ENCODE assay signal across 9 cellular contexts in the genomic region with DNA sequence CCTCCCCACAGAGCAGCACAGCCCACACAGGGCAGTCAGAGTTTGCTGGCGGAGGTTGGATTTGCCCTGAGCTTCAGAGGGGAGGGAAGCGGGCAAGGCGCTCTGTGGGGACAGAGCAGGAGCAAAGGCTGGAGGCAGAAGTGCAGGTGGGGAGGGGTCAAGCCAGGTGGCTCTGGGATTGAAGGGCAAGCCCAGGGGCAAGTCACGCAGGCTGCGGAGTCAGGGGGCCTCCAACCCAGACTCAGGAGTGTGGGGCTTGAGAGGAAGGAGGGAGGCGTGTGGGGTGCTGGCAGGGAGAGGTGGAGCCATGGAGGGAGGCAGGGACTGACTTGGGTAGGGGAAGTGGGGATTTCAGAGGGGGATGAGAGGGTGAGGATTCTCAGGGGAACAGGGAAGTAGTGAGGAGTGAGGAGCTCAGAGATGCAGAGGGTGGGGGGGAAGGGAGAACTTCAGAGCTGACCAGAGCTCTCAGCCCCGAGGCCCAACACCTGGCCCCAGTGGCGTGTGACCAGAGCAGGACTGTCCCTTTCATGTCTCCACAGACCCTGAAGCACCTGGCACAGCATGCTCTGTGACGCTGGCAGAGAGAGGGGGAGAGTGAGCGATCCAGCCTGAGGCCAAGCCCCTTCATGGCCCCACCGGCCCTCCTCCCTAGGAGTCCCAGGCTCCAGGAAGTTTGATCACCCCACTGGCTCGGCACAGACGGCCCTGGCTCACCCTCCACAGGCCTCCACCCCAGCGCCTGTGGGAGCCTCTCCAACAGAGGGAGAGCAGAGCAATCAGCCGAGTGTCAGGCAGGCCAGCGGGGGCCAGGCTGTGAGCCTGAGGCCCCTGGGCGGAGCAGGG. TPM values are rescaled to one million over a fixed set of nuclear protein-coding genes. Genes with fewer than 3 reads are reported as not detected.
DNase-seq lines count a peak whose midpoint lies in the region; ATAC-seq and TF ChIP-seq lines count a peak whose summit lies in the region.
"Had no signal": no experiment of that assay in that cellular context is flagged by ENCODE, and none has a peak within 500 bp of the region (broad histone marks: within the 10 kb centered on the region; RNA-seq: fewer than 3 reads in every experiment).

No MANE protein-coding gene starts in this region.

- DNase-seq in CD8-positive, alpha-beta memory T cell, result no peak
- DNase-seq in MV-4-11 (lab: John Stamatoyannopoulos, UW) (peak; percentile 56), coronary artery (ENCODE audit: low spot score) (no peak), dedifferentiated amniotic fluid mesenchymal stem cell (ENCODE audit: extremely low spot score) (no peak)
- DNase-seq in natural killer cell treated with Interleukin-12 subunit alpha and Interleukin-12 subunit beta and Interleukin-15 and Interleukin-18, amount 100 ng/mL, for 72 hours (ENCODE audit: low spot score), result no peak
- DNase-seq: DMS153 had no signal

- H3K9me3 ChIP-seq in CD8-positive, alpha-beta memory T cell (ENCODE audit: low read length), result no peaks in the 10 kb centered on the region

- POLR2A ChIA-PET in CD8-positive, alpha-beta memory T cell (lab: Charles Lee), result interaction anchor here (3.4 to 10.6 kb wide), 3 partner anchors 12 to 28 kb away, joined by 27 to 287 read pairs (median 28); partner anchors contain the start of genes CD52, SH3BGRL3 and UBXN11

- H3K9me3 Mint-ChIP-seq in CD8-positive, alpha-beta memory T cell, result no peaks in the 10 kb centered on the region
- H3K9me3 Mint-ChIP-seq in natural killer cell treated with Interleukin-12 subunit alpha and Interleukin-12 subunit beta and Interleukin-15 and Interleukin-18, amount 100 ng/mL, for 72 hours, result no peaks in the 10 kb centered on the region

- H3K27ac Mint-ChIP-seq in CD8-positive, alpha-beta memory T cell, result peak overlapping the region; percentile 92 to 99 (median 98)
- peak overlapping the region; percentile 89 to 97 for H3K27ac Mint-ChIP-seq in natural killer cell treated with Interleukin-12 subunit alpha and Interleukin-12 subunit beta and Interleukin-15 and Interleukin-18, amount 100 ng/mL, for 72 hours

- CTCF ChIA-PET in CD8-positive, alpha-beta memory T cell (lab: Charles Lee), result interaction anchor here (0.8 to 21.9 kb wide), 6 partner anchors 9 to 126 kb away, joined by 3 to 840 read pairs (median 20); partner anchors contain the start of genes CD52 and UBXN11

- peak overlapping the region; percentile 47 for H3K4me3 ChIP-seq in CD8-positive, alpha-beta memory T cell (ENCODE audit: low read length)
- H3K4me3 ChIP-seq in coronary artery, result no peak overlapping the region

- peak overlapping the region; percentile 55 for H3K27ac ChIP-seq in CD8-positive, alpha-beta memory T cell (ENCODE audit: low read depth, low read length)
- H3K27ac ChIP-seq in coronary artery, result peak overlapping the region; percentile 16 to 76

- no peak for ATAC-seq in natural killer cell treated with Interleukin-12 subunit alpha and Interleukin-12 subunit beta and Interleukin-15 and Interleukin-18, amount 100 ng/mL, for 72 hours
- ATAC-seq in HG03135 (IDR thresholded peaks at IDR 0.05; ENCODE audit: unreplicated experiment) (no peak), HG03108 (IDR thresholded peaks at IDR 0.05; ENCODE audit: unreplicated experiment) (no peak), GM18907 (IDR thresholded peaks at IDR 0.05; ENCODE audit: unreplicated experiment) (no peak)

- H3K27me3 ChIP-seq in CD8-positive, alpha-beta memory T cell (ENCODE audit: insufficient read depth, low read length, poor library complexity, severe bottlenecking), result no peaks in the 10 kb centered on the region

- H3K4me1 Mint-ChIP-seq in CD8-positive, alpha-beta memory T cell, result peaks cover 69 to 83% (median 76%) of the 10 kb centered on the region in 3 donors
- peaks cover 43 to 53% of the 10 kb centered on the region in 2 donors for H3K4me1 Mint-ChIP-seq in natural killer cell treated with Interleukin-12 subunit alpha and Interleukin-12 subunit beta and Interleukin-15 and Interleukin-18, amount 100 ng/mL, for 72 hours (ENCODE audit: low read depth in 2 of 2)

- no peaks in the 10 kb centered on the region for H3K36me3 ChIP-seq in CD8-positive, alpha-beta memory T cell (ENCODE audit: insufficient read depth, low read length)

- H3K27me3 Mint-ChIP-seq in CD8-positive, alpha-beta memory T cell, result peaks cover 0 to 2% of the 10 kb centered on the region in 2 donors
- H3K27me3 Mint-ChIP-seq in natural killer cell treated with Interleukin-12 subunit alpha and Interleukin-12 subunit beta and Interleukin-15 and Interleukin-18, amount 100 ng/mL, for 72 hours, result no peaks in the 10 kb centered on the region

- peak overlapping the region in 6 of 7 donors; percentile 68 to 85 (median 74) for H3K4me3 Mint-ChIP-seq in CD8-positive, alpha-beta memory T cell
- H3K4me3 Mint-ChIP-seq in natural killer cell treated with Interleukin-12 subunit alpha and Interleukin-12 subunit beta and Interleukin-15 and Interleukin-18, amount 100 ng/mL, for 72 hours, result peak overlapping the region; percentile 78

- H3K36me3 Mint-ChIP-seq in CD8-positive, alpha-beta memory T cell, result peaks cover 0 to 1% (median 0%) of the 10 kb centered on the region in 3 donors
- no peaks in the 10 kb centered on the region for H3K36me3 Mint-ChIP-seq in natural killer cell treated with Interleukin-12 subunit alpha and Interleukin-12 subunit beta and Interleukin-15 and Interleukin-18, amount 100 ng/mL, for 72 hours

- peaks cover 73% of the 10 kb centered on the region for H3K4me1 ChIP-seq in CD8-positive, alpha-beta memory T cell (ENCODE audit: insufficient read depth, low read length)

- no peak for TF ChIP-seq CTCF in coronary artery (IDR thresholded peaks at IDR 0.05)

RNA-seq across cellular contexts. Expression of gene SH3BGRL3, which starts 10.8 kb away (rescaled TPM):
- 100 to 1,000 TPM; 447 to 472 TPM for total RNA-seq in CD8-positive, alpha-beta memory T cell
- 1,786 TPM for polyA plus RNA-seq in CD8-positive, alpha-beta memory T cell
- 100 to 1,000 TPM; 203 to 249 TPM for total RNA-seq in natural killer cell treated with Interleukin-12 subunit alpha and Interleukin-12 subunit beta and Interleukin-15 and Interleukin-18, amount 100 ng/mL, for 72 hours

RNA-seq across cellular contexts. Expression of gene UBXN11, which starts 15.8 kb away (rescaled TPM):
- 10 to 100 TPM; 35.2 to 35.8 TPM for total RNA-seq in CD8-positive, alpha-beta memory T cell
- 14.3 TPM for polyA plus RNA-seq in CD8-positive, alpha-beta memory T cell
- 10 to 100 TPM in 1 of 2 donors, 1 to 10 TPM in 1; 9.9 to 24.8 TPM for total RNA-seq in natural killer cell treated with Interleukin-12 subunit alpha and Interleukin-12 subunit beta and Interleukin-15 and Interleukin-18, amount 100 ng/mL, for 72 hours

RNA-seq across cellular contexts. Expression of gene CD52, which starts 27.1 kb away (rescaled TPM):
- total RNA-seq in CD8-positive, alpha-beta memory T cell, result 100 to 1,000 TPM; 355 to 388 TPM
- polyA plus RNA-seq in CD8-positive, alpha-beta memory T cell, result 7,622 TPM
- total RNA-seq in natural killer cell treated with Interleukin-12 subunit alpha and Interleukin-12 subunit beta and Interleukin-15 and Interleukin-18, amount 100 ng/mL, for 72 hours, result 10 to 100 TPM in 1 of 2 donors, 1 to 10 TPM in 1; 8.1 to 17.2 TPM

RNA-seq across cellular contexts. Expression of gene CEP85, which starts 56.6 kb away (rescaled TPM):
- total RNA-seq in CD8-positive, alpha-beta memory T cell, result 10 to 100 TPM; 28.8 to 29.7 TPM
- polyA plus RNA-seq in CD8-positive, alpha-beta memory T cell, result 7.7 TPM
- total RNA-seq in natural killer cell treated with Interleukin-12 subunit alpha and Interleukin-12 subunit beta and Interleukin-15 and Interleukin-18, amount 100 ng/mL, for 72 hours, result 10 to 100 TPM; 21.0 to 57.5 TPM

Comparison
In these comparisons a context has a peak if more than half of its experiments do, and no peak if none do; other contexts are left out.
1. RNA of gene CD52, which starts 27.1 kb away (total RNA-seq): 355 to 388 TPM in CD8-positive, alpha-beta memory T cell; 8.1 to 17.2 TPM in natural killer cell treated with Interleukin-12 subunit alpha and Interleukin-12 subunit beta and Interleukin-15 and Interleukin-18, amount 100 ng/mL, for 72 hours; every median in the first group is over 10 times any median in the second.